Comparison of ENCODE assay signal across 14 cellular contexts in genomic region chr15:55796321-55796965, GRCh38. TPM values are rescaled to one million over a fixed set of nuclear protein-coding genes. Genes with fewer than 3 reads are reported as not detected.
DNase-seq lines count a peak whose midpoint lies in the region; ATAC-seq, FAIRE-seq and TF ChIP-seq lines count a peak whose summit lies in the region.
"Had no signal": no experiment of that assay in that cellular context is flagged by ENCODE, and none has a peak within 500 bp of the region (broad histone marks: within the 10 kb centered on the region; RNA-seq: fewer than 3 reads in every experiment).

No MANE protein-coding gene starts in this region.

- no peak for ATAC-seq in HG03095 (IDR thresholded peaks at IDR 0.05; ENCODE audit: unreplicated experiment)
- no peak for ATAC-seq in activated naive CD4-positive, alpha-beta T cell treated with anti-CD3 and anti-CD28 coated beads, Interleukin-2, amount 50 U/mL, for 72 hours
- ATAC-seq: activated CD4-positive, alpha-beta T cell treated with anti-CD3 and anti-CD28 coated beads for 36 hours had no signal

- no peaks in the 10 kb centered on the region for H3K9me3 ChIP-seq in vagina

- no peak for TF ChIP-seq CTCF in vagina (IDR thresholded peaks at IDR 0.05)

- no peak for TF ChIP-seq POLR2A in vagina (IDR thresholded peaks at IDR 0.05)

- H3K4me3 ChIP-seq in vagina = no peak overlapping the region

- no peaks in the 10 kb centered on the region for H3K36me3 ChIP-seq in vagina

- H3K27ac ChIP-seq in vagina = no peak overlapping the region

- peaks cover 6 to 11% of the 10 kb centered on the region in 2 donors for H3K9me3 Mint-ChIP-seq in activated naive CD4-positive, alpha-beta T cell treated with anti-CD3 and anti-CD28 coated beads, Interleukin-2, amount 50 U/mL, for 72 hours

- FAIRE-seq in RCC 7860 (lab: Jason Lieb, UNC) = no peak
- FAIRE-seq: colon had no signal

- no peaks in the 10 kb centered on the region for H3K4me1 ChIP-seq in vagina

- H3K27me3 ChIP-seq in vagina = no peaks in the 10 kb centered on the region

- H3K27ac Mint-ChIP-seq in activated naive CD4-positive, alpha-beta T cell treated with anti-CD3 and anti-CD28 coated beads, Interleukin-2, amount 50 U/mL, for 72 hours = no peak overlapping the region
- H3K27ac Mint-ChIP-seq: activated CD4-positive, alpha-beta T cell treated with anti-CD3 and anti-CD28 coated beads for 36 hours; CD4-positive, CD25-positive, alpha-beta regulatory T cell had no signal

- intact Hi-C loops in vagina (cut with DNase I) = no loop called here

- peaks cover 0 to 10% of the 10 kb centered on the region in 2 donors for H3K36me3 Mint-ChIP-seq in activated naive CD4-positive, alpha-beta T cell treated with anti-CD3 and anti-CD28 coated beads, Interleukin-2, amount 50 U/mL, for 72 hours
- H3K36me3 Mint-ChIP-seq: CD4-positive, CD25-positive, alpha-beta regulatory T cell had no signal

- peak; percentile 14 for DNase-seq in A172 (ENCODE audit: low spot score)
- DNase-seq in HT1080 (ENCODE audit: low read depth) = peak; percentile 34
- peak; percentile 43 for DNase-seq in astrocyte of the hippocampus (ENCODE audit: low read depth, low spot score)
- DNase-seq in iris pigment epithelial cell (ENCODE audit: low read depth) = peak; percentile 46
- no peak for DNase-seq in RCC 7860 (ENCODE audit: low spot score)
- DNase-seq in activated naive CD4-positive, alpha-beta T cell treated with anti-CD3 and anti-CD28 coated beads, Interleukin-2, amount 50 U/mL, for 72 hours (ENCODE audit: low spot score in 2 of 2) = no peak
- no peak for DNase-seq in vagina (ENCODE audit: extremely low spot score in 2 of 2)
- DNase-seq: activated CD4-positive, alpha-beta T cell treated with anti-CD3 and anti-CD28 coated beads for 36 hours; CD4-positive, CD25-positive, alpha-beta regulatory T cell; NCI-H2107; stimulated activated naive CD4-positive, alpha-beta T cell; trophoblast cell had no signal

RNA-seq across cellular contexts. Expression of gene PRTG, which starts 53.5 kb away (rescaled TPM):
- total RNA-seq in A172 (2014; rRNA removed; shearing (Covaris generic)) = 3.6 and 8.7 TPM in 2 replicates
- 3.3 and 8.4 TPM in 2 replicates for total RNA-seq in HT1080 (2014; rRNA removed; shearing (Covaris generic))
- polyA plus RNA-seq in HT1080 (2015; cell fraction: cytosol; rRNA removed) = 4.2 and 6.6 TPM in 2 replicates
- 9.3 and 10.1 TPM in 2 replicates for polyA plus RNA-seq in HT1080 (2015; cell fraction: nucleus; rRNA removed)
- not detected for total RNA-seq in activated naive CD4-positive, alpha-beta T cell treated with anti-CD3 and anti-CD28 coated beads, Interleukin-2, amount 50 U/mL, for 72 hours
- 5.2 TPM for total RNA-seq in vagina
- total RNA-seq: activated CD4-positive, alpha-beta T cell treated with anti-CD3 and anti-CD28 coated beads for 36 hours; CD4-positive, CD25-positive, alpha-beta regulatory T cell had no signal
- polyA plus RNA-seq: CD4-positive, CD25-positive, alpha-beta regulatory T cell had no signal

Comparison
In these comparisons a context has a peak if more than half of its experiments do, and no peak if none do; other contexts are left out.
1. DNase-seq: peak in A172 (single experiment), HT1080 (single experiment), astrocyte of the hippocampus (single experiment) and iris pigment epithelial cell (single experiment); none in RCC 7860 (single experiment), activated naive CD4-positive, alpha-beta T cell treated with anti-CD3 and anti-CD28 coated beads, Interleukin-2, amount 50 U/mL, for 72 hours (0 of 2) and vagina (0 of 2).